Comparison of ENCODE assay signal across 17 cellular contexts in genomic region chr3:31466866-31467265, GRCh38.
DNase-seq lines count a peak whose midpoint lies in the region; ATAC-seq, FAIRE-seq and TF ChIP-seq lines count a peak whose summit lies in the region.
"Had no signal": no experiment of that assay in that cellular context is flagged by ENCODE, and none has a peak within 500 bp of the region (broad histone marks: within the 10 kb centered on the region; RNA-seq: fewer than 3 reads in every experiment).

No MANE protein-coding gene starts in this region.

- H3K36me3 ChIP-seq in H7 (replicated peaks; ENCODE audit: control insufficient read depth, insufficient read depth, low read length) (no peaks in the 10 kb centered on the region), bronchial epithelial cell (ENCODE audit: control insufficient read depth, insufficient read depth, low read length) (no peaks in the 10 kb centered on the region)
- H3K36me3 ChIP-seq in naive thymus-derived CD4-positive, alpha-beta T cell (ENCODE audit: control insufficient read depth in 2 of 3, insufficient read depth in 3 of 3, low read length in 3 of 3), result no peaks in the 10 kb centered on the region
- H3K36me3 ChIP-seq: HAP-1 had no signal

- no peak overlapping the region for H3K27ac ChIP-seq in naive thymus-derived CD4-positive, alpha-beta T cell (ENCODE audit: low read depth, low read length)
- H3K27ac ChIP-seq: GM23248 had no signal

- no peak for TF ChIP-seq CTCF in bronchial epithelial cell (IDR thresholded peaks at IDR 0.05; ENCODE audit: insufficient read depth, low read length, severe bottlenecking)

- peak; percentile 26 for DNase-seq in H7
- DNase-seq in bronchial epithelial cell (ENCODE audit: low read depth), result no peak
- no peak for DNase-seq in naive thymus-derived CD4-positive, alpha-beta T cell
- DNase-seq in SIG-M5 treated with dmso at 0.1 percent for 504 hours (lab: John Stamatoyannopoulos, UW; ENCODE audit: unreplicated experiment), result no peak
- DNase-seq in activated CD8-positive, alpha-beta T cell treated with anti-CD3 and anti-CD28 coated beads, Interleukin-2, amount 10 ng/mL, durations not matched to agents 7 days and 5 days, result no peak
- no peak for DNase-seq in NK-92 treated with Interleukin-12 subunit alpha and Interleukin-12 subunit beta, amount 100 ng/mL, for 24 hours (lab: John Stamatoyannopoulos, UW)
- DNase-seq: C1 segment of cervical spinal cord; Caco-2; CD8-positive, alpha-beta T cell; DMS153; DND-41; GM23248; HFFc6 had no signal

- FAIRE-seq in bronchial epithelial cell (lab: Jason Lieb, UNC), result peak; percentile 40
- FAIRE-seq: G401.6, GM12892, GM19239 had no signal

- CTCF ChIA-PET in naive thymus-derived CD4-positive, alpha-beta T cell (lab: Charles Lee), result interaction anchor here (0.8 kb wide), 1 partner anchor 35 kb away, joined by 3 read pairs; no protein-coding TSS in a partner anchor
- CTCF ChIA-PET in activated CD8-positive, alpha-beta T cell treated with anti-CD3 and anti-CD28 coated beads, Interleukin-2, amount 10 ng/mL, durations not matched to agents 7 days and 5 days (lab: Charles Lee), result no interaction called here

- H3K36me3 Mint-ChIP-seq in naive thymus-derived CD4-positive, alpha-beta T cell, result peaks cover 1 to 21% (median 17%) of the 10 kb centered on the region in 5 donors
- H3K36me3 Mint-ChIP-seq in activated CD8-positive, alpha-beta T cell treated with anti-CD3 and anti-CD28 coated beads, Interleukin-2, amount 10 ng/mL, durations not matched to agents 7 days and 5 days (ENCODE audit: low read depth), result peaks cover under 1% of the 10 kb centered on the region
- H3K36me3 Mint-ChIP-seq: CD8-positive, alpha-beta T cell had no signal

- peaks cover 0 to 7% (median 0%) of the 10 kb centered on the region in 11 donors for H3K9me3 Mint-ChIP-seq in naive thymus-derived CD4-positive, alpha-beta T cell
- H3K9me3 Mint-ChIP-seq in activated CD8-positive, alpha-beta T cell treated with anti-CD3 and anti-CD28 coated beads, Interleukin-2, amount 10 ng/mL, durations not matched to agents 7 days and 5 days (ENCODE audit: insufficient read depth), result no peaks in the 10 kb centered on the region
- H3K9me3 Mint-ChIP-seq: CD8-positive, alpha-beta T cell; HFFc6 had no signal

- H3K4me3 ChIP-seq in H7 (ENCODE audit: insufficient read depth, low read depth, low read length) (no peak overlapping the region), bronchial epithelial cell (ENCODE audit: low read depth, low read length) (no peak overlapping the region)
- H3K4me3 ChIP-seq in naive thymus-derived CD4-positive, alpha-beta T cell (ENCODE audit: low read length), result no peak overlapping the region
- H3K4me3 ChIP-seq: GM23248, HAP-1 had no signal

- peaks cover 37 to 51% of the 10 kb centered on the region in 2 donors for H3K4me1 ChIP-seq in naive thymus-derived CD4-positive, alpha-beta T cell (ENCODE audit: control insufficient read depth in 2 of 2, insufficient read depth in 2 of 2, low read length in 2 of 2)
- H3K4me1 ChIP-seq: Caco-2 had no signal

- ATAC-seq in naive thymus-derived CD4-positive, alpha-beta T cell, result no peak
- no peak for ATAC-seq in activated CD8-positive, alpha-beta T cell treated with anti-CD3 and anti-CD28 coated beads, Interleukin-2, amount 10 ng/mL, durations not matched to agents 7 days and 5 days
- ATAC-seq: CD8-positive, alpha-beta T cell had no signal

- POLR2A ChIA-PET in naive thymus-derived CD4-positive, alpha-beta T cell (lab: Charles Lee), result interaction anchor here (0.6 to 6.5 kb wide), 3 partner anchors 16 to 68 kb away, joined by 3 to 114 read pairs (median 4); partner anchors contain the start of gene STT3B
- POLR2A ChIA-PET in activated CD8-positive, alpha-beta T cell treated with anti-CD3 and anti-CD28 coated beads, Interleukin-2, amount 10 ng/mL, durations not matched to agents 7 days and 5 days (lab: Charles Lee), result no interaction called here

- intact Hi-C loops in naive thymus-derived CD4-positive, alpha-beta T cell (cut with micrococcal nuclease), result loop anchor here in 1 of 2 donors (10.0 kb wide), 3 partner anchors 72 to 852 kb away; no protein-coding TSS in a partner anchor

- peaks cover 11 to 73% (median 66%) of the 10 kb centered on the region in 7 donors for H3K4me1 Mint-ChIP-seq in naive thymus-derived CD4-positive, alpha-beta T cell
- H3K4me1 Mint-ChIP-seq in activated CD8-positive, alpha-beta T cell treated with anti-CD3 and anti-CD28 coated beads, Interleukin-2, amount 10 ng/mL, durations not matched to agents 7 days and 5 days (ENCODE audit: low read depth), result peaks cover 10% of the 10 kb centered on the region

- H3K4me3 Mint-ChIP-seq in naive thymus-derived CD4-positive, alpha-beta T cell, result peak overlapping the region in 1 of 10 donors; percentile 13
- no peak overlapping the region for H3K4me3 Mint-ChIP-seq in activated CD8-positive, alpha-beta T cell treated with anti-CD3 and anti-CD28 coated beads, Interleukin-2, amount 10 ng/mL, durations not matched to agents 7 days and 5 days
- H3K4me3 Mint-ChIP-seq: CD8-positive, alpha-beta T cell; HFFc6 had no signal

- H3K27ac Mint-ChIP-seq in naive thymus-derived CD4-positive, alpha-beta T cell, result peak overlapping the region in 5 of 9 donors; percentile 6 to 95 (median 76)
- H3K27ac Mint-ChIP-seq in activated CD8-positive, alpha-beta T cell treated with anti-CD3 and anti-CD28 coated beads, Interleukin-2, amount 10 ng/mL, durations not matched to agents 7 days and 5 days, result no peak overlapping the region
- H3K27ac Mint-ChIP-seq: HFFc6 had no signal

- H3K9me3 ChIP-seq in naive thymus-derived CD4-positive, alpha-beta T cell (ENCODE audit: control insufficient read depth in 2 of 3, low read length in 3 of 3), result no peaks in the 10 kb centered on the region
- H3K9me3 ChIP-seq: Caco-2 had no signal

- H3K27me3 ChIP-seq in H7 (ENCODE audit: control insufficient read depth, insufficient read depth, low read length), result no peaks in the 10 kb centered on the region
- H3K27me3 ChIP-seq in bronchial epithelial cell (ENCODE audit: control insufficient read depth, insufficient read depth, low read length), result no peaks in the 10 kb centered on the region
- H3K27me3 ChIP-seq in naive thymus-derived CD4-positive, alpha-beta T cell (ENCODE audit: control insufficient read depth in 2 of 2, insufficient read depth in 2 of 2, low read length in 2 of 2), result no peaks in the 10 kb centered on the region

- peaks cover 0 to 2% (median 0%) of the 10 kb centered on the region in 5 donors for H3K27me3 Mint-ChIP-seq in naive thymus-derived CD4-positive, alpha-beta T cell
- H3K27me3 Mint-ChIP-seq in activated CD8-positive, alpha-beta T cell treated with anti-CD3 and anti-CD28 coated beads, Interleukin-2, amount 10 ng/mL, durations not matched to agents 7 days and 5 days (ENCODE audit: low read depth), result no peaks in the 10 kb centered on the region
